Comparison of ENCODE assay signal across 8 cellular contexts in the genomic region with DNA sequence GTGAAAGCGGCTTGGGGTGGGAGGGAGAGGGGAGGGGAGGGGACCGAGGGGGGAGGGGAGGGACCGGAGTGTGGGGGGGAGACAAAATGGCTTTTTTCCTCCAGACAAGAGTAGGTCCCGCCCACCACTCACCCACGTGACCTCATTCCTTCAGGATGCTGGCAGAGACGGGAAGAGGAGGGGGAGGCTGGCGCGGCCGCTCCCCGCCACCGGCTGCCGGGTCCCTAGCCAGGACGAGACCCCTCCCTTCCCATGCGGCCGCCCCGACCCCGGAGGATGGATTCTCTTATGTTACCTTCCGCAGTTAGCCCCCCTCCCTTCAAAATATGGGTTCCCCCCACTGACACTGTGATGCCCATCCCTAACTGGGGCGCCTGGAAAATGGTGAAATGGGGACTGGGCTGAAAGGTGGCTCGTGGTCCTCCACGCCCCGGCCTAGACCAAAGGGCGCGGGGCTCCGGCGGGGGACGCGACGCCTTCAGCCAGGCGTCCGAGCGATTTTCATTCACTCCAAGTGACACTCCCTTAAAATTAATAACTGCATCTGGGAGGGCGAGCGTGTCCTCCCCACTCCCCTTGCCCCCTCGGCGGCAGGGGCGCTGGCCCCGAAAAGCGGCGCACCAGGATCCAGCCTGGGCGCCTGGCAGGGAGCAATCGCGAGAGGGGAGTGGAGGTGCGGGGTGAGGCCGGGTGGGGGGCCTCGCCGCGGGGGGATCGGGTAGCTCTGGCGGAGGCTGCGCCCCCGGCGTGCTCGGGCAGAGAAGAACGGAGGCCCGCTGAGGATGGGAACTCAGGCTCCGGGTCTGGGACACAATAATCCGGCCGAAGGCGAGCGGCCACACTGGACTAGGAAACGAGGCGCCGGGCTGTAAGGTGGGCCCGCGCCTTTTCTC. TPM values are rescaled to one million over a fixed set of nuclear protein-coding genes. Genes with fewer than 3 reads are reported as not detected.
A peak's percentile ranks its signal among the peaks of the same experiment; 100 is the strongest.
DNase-seq lines count a peak whose midpoint lies in the region; ATAC-seq and TF ChIP-seq lines count a peak whose summit lies in the region.

A gene (minus strand): TSS at position 8 of the 893 bp plus-strand sequence. CDS start 7,934 bp downstream, outside the sequence.

- H3K4me1 Mint-ChIP-seq in stimulated activated naive CD8-positive, alpha-beta T cell treated with anti-CD3 and anti-CD28 coated beads, Interleukin-15, amount 100 ng/mL, for 72 hours, result peaks cover 55% of the 10 kb centered on the region

- peak; percentile 23 for ATAC-seq in left lung
- ATAC-seq in stimulated activated naive CD8-positive, alpha-beta T cell treated with anti-CD3 and anti-CD28 coated beads, Interleukin-15, amount 100 ng/mL, for 72 hours, result no peak
- ATAC-seq in HG02970 (IDR thresholded peaks at IDR 0.05; ENCODE audit: low FRiP score, unreplicated experiment), result no peak
- no peak for ATAC-seq in GM19351 (IDR thresholded peaks at IDR 0.05; ENCODE audit: unreplicated experiment)

- H3K27me3 ChIP-seq in KMS-11 (ENCODE audit: insufficient read depth, low read depth) (peaks cover 25% of the 10 kb centered on the region; the same call in 1 of the 2 replicates), dorsolateral prefrontal cortex (no peaks in the 10 kb centered on the region), left lung (peaks cover 0 to 69% of the 10 kb centered on the region in 2 donors)

- peak within 1 kb of the TSS; percentile 94 for H2AFZ ChIP-seq in KMS-11 (ENCODE audit: low read depth)

- no peak for TF ChIP-seq CTCF in KMS-11 (conservative IDR thresholded peaks at IDR 0.05; ENCODE audit: low read depth, low read length)
- TF ChIP-seq CTCF in RWPE1 (conservative IDR thresholded peaks at IDR 0.05; ENCODE audit: low read depth), result no peak
- no peak for TF ChIP-seq CTCF in dorsolateral prefrontal cortex (IDR thresholded peaks at IDR 0.05 in 54 of 56, conservative IDR thresholded peaks at IDR 0.05 in 2 of 56; ENCODE audit: low read depth in 1 of 56, partially characterized antibody in 56 of 56)
- TF ChIP-seq CTCF in left lung (IDR thresholded peaks at IDR 0.05), result no peak

- peak within 1 kb of the TSS; percentile 90 to 94 for H3K4me3 Mint-ChIP-seq in stimulated activated naive CD8-positive, alpha-beta T cell treated with anti-CD3 and anti-CD28 coated beads, Interleukin-15, amount 100 ng/mL, for 72 hours

- H4K20me1 ChIP-seq in KMS-11 (ENCODE audit: insufficient read depth), result no peaks in the 10 kb centered on the region

- H3K9ac ChIP-seq in KMS-11, result peak within 1 kb of the TSS; percentile 49

- no peaks in the 10 kb centered on the region for H3K36me3 ChIP-seq in KMS-11 (ENCODE audit: insufficient read depth)
- H3K36me3 ChIP-seq in left lung, result peaks cover 0 to under 1% of the 10 kb centered on the region in 2 donors

- no peaks in the 10 kb centered on the region for H3K9me3 ChIP-seq in left lung

- peaks cover 30% of the 10 kb centered on the region for H3K4me1 ChIP-seq in KMS-11 (ENCODE audit: low read depth, poor library complexity, severe bottlenecking)
- peaks cover 13 to 78% of the 10 kb centered on the region in 2 donors for H3K4me1 ChIP-seq in left lung

- POLR2A ChIA-PET in RWPE1 (lab: Yijun Ruan, JAX; ENCODE audit: low non-redundant PET), result no interaction called here

- CTCF ChIA-PET in RWPE1 (lab: Yijun Ruan, JAX), result interaction anchor here (1.0 kb wide), 1 partner anchor 14 kb away, joined by 5 read pairs; no protein-coding TSS in a partner anchor

- H3K4me3 ChIP-seq in KMS-11 (IDR thresholded peaks at IDR 0.05; ENCODE audit: insufficient read depth, low read depth, low read length) (no peak within 1 kb of the TSS), dorsolateral prefrontal cortex (peak within 1 kb of the TSS; percentile 47 to 100 (median 96)), left lung (peak within 1 kb of the TSS; percentile 89 to 97)

- H3K27ac ChIP-seq in KMS-11, result no peak within 1 kb of the TSS
- H3K27ac ChIP-seq in RWPE1, result peak within 1 kb of the TSS; percentile 94
- H3K27ac ChIP-seq in dorsolateral prefrontal cortex, result peak within 1 kb of the TSS in 58 of 59 donors; percentile 25 to 96 (median 88)
- H3K27ac ChIP-seq in left lung, result peak within 1 kb of the TSS; percentile 88 to 90

- intact Hi-C loops in dorsolateral prefrontal cortex (cut with DNase I), result loop anchor here in 1 of 2 donors (5.0 kb wide), 1 partner anchor 41 kb away; a partner anchor contains a TSS
- intact Hi-C loops in left lung (cut with DNase I), result no loop called here

- H3K9me3 Mint-ChIP-seq in stimulated activated naive CD8-positive, alpha-beta T cell treated with anti-CD3 and anti-CD28 coated beads, Interleukin-15, amount 100 ng/mL, for 72 hours, result no peaks in the 10 kb centered on the region

- H3K27me3 Mint-ChIP-seq in stimulated activated naive CD8-positive, alpha-beta T cell treated with anti-CD3 and anti-CD28 coated beads, Interleukin-15, amount 100 ng/mL, for 72 hours, result peaks cover 76% of the 10 kb centered on the region

- peak within 1 kb of the TSS; percentile 84 for H3K4me2 ChIP-seq in KMS-11

- no peak within 1 kb of the TSS for H3K27ac Mint-ChIP-seq in stimulated activated naive CD8-positive, alpha-beta T cell treated with anti-CD3 and anti-CD28 coated beads, Interleukin-15, amount 100 ng/mL, for 72 hours

- peak; percentile 77 for DNase-seq in DMS114 treated with DMSO at 0.1 percent for 48 hours (lab: John Stamatoyannopoulos, UW; ENCODE audit: unreplicated experiment)
- peak; percentile 85 for DNase-seq in RWPE1 (ENCODE audit: low spot score)
- DNase-seq in dorsolateral prefrontal cortex, result peak; percentile 72 to 90 (median 88)
- peak; percentile 90 to 91 for DNase-seq in left lung
- DNase-seq in stimulated activated naive CD8-positive, alpha-beta T cell treated with anti-CD3 and anti-CD28 coated beads, Interleukin-15, amount 100 ng/mL, for 72 hours, result no peak

- H3K79me2 ChIP-seq in KMS-11 (ENCODE audit: insufficient read depth, low read depth), result peaks cover 11% of the 10 kb centered on the region

RNA-seq across cellular contexts. Expression of the gene that starts here (rescaled TPM):
- total RNA-seq in dorsolateral prefrontal cortex (10 to 100 TPM; 13.0 to 46.2 (median 27.2) TPM), left lung (10 to 100 TPM; 40.0 to 49.5 TPM)

Comparison
In these comparisons a context has a peak if more than half of its experiments do, and no peak if none do; other contexts are left out.
1. DNase-seq: peak in DMS114 treated with DMSO at 0.1 percent for 48 hours (single experiment), RWPE1 (single experiment), dorsolateral prefrontal cortex (10 of 10) and left lung (2 of 2); none in stimulated activated naive CD8-positive, alpha-beta T cell treated with anti-CD3 and anti-CD28 coated beads, Interleukin-15, amount 100 ng/mL, for 72 hours (0 of 2).